In the genomic region with DNA sequence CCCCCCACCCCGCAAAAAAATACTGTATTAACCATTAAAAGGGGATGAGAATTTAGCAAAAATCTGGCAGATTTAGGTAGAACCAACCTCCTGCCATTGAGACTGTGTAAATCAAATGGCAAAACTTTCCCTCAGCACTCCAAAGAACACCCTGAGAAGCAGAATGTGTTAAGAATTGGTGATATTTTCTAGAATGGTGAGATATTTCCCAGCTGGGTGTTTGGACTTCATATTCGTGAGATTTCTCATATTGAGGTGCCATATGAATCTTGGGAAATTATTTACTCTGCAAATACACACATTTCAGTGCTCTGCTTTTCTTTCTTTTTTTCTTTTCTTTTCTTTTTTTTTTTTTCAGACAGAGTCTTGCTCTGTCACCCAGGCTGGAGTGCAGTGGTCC, we compare ENCODE assay signal across 31 cellular contexts.
DNase-seq lines count a peak whose midpoint lies in the region; ATAC-seq, FAIRE-seq and TF ChIP-seq lines count a peak whose summit lies in the region.
"Had no signal": no experiment of that assay in that cellular context is flagged by ENCODE, and none has a peak within 500 bp of the region (broad histone marks: within the 10 kb centered on the region; RNA-seq: fewer than 3 reads in every experiment).

No MANE protein-coding gene starts in this region.

- ATAC-seq in body of pancreas (peak; percentile 60), pancreas (peak; percentile 57 to 80 (median 68)), HG03159 (IDR thresholded peaks at IDR 0.05; ENCODE audit: unreplicated experiment) (no peak)
- ATAC-seq: A549; CD8-positive, alpha-beta T cell had no signal

- intact Hi-C loops in body of pancreas (cut with DNase I) (loop anchor here (10.0 kb wide), 1 partner anchor 380 kb away; no protein-coding TSS in a partner anchor), pancreas (cut with DNase I) (loop anchor here in 1 of 3 donors (10.0 kb wide), 1 partner anchor 380 kb away; no protein-coding TSS in a partner anchor)

- DNase-seq in body of pancreas (no peak), pancreas (no peak), globus pallidus (ENCODE audit: low spot score) (no peak)
- DNase-seq: 8988T; ACHN; AML-193; BE2C; C1 segment of cervical spinal cord; Caco-2; Calu3; CD4-positive, alpha-beta memory T cell; CD4-positive, alpha-beta T cell; CD4-positive, CD25-positive, alpha-beta regulatory T cell; CD8-positive, alpha-beta memory T cell; CD8-positive, alpha-beta T cell; COR-L47; DMS 273 treated with DMSO at 0.1 percent for 48 hours; DMS153; DMS53; DMS79; DMS79 treated with DMSO at 0.1 percent for 48 hours; DND-41; EL had no signal

- H3K4me3 ChIP-seq in body of pancreas = no peak overlapping the region
- no peak overlapping the region for H3K4me3 ChIP-seq in pancreas
- H3K4me3 ChIP-seq: A549; BLaER1; BLaER1 treated with 17β-estradiol and CSF1 and Interleukin-3, amounts not matched to agents 10 nM and 100 nM had no signal

- no peaks in the 10 kb centered on the region for H3K36me3 ChIP-seq in body of pancreas (replicated peaks in 1 of 2; ENCODE audit: insufficient read depth in 1 of 2, low read depth in 2 of 2)
- H3K36me3 ChIP-seq in pancreas = no peaks in the 10 kb centered on the region
- H3K36me3 ChIP-seq: BE2C had no signal

- TF ChIP-seq POLR2A in body of pancreas (IDR thresholded peaks at IDR 0.05) = no peak

- TF ChIP-seq CTCF in body of pancreas (IDR thresholded peaks at IDR 0.05) = no peak
- TF ChIP-seq CTCF in pancreas (IDR thresholded peaks at IDR 0.05) = no peak

- WGBS in body of pancreas, 2 donors = 17 to 45% methylated on average over 2 of the region's 2 CpGs
- 31 to 37% methylated on average over 2 of the region's 2 CpGs for WGBS in pancreas, 2 donors

- H3K27ac ChIP-seq in body of pancreas = peak overlapping the region in 1 of 4 donors; percentile 11
- no peak overlapping the region for H3K27ac ChIP-seq in pancreas
- H3K27ac ChIP-seq: 22Rv1; A549; BLaER1; BLaER1 treated with 17β-estradiol and CSF1 and Interleukin-3, amounts not matched to agents 10 nM and 100 nM; C4-2B had no signal

- no peak for FAIRE-seq in pancreas (lab: Jason Lieb, UNC)
- FAIRE-seq: A204.1, A549, D721Med had no signal

- no peaks in the 10 kb centered on the region for H3K9me3 ChIP-seq in body of pancreas
- H3K9me3 ChIP-seq in pancreas = no peaks in the 10 kb centered on the region
- H3K9me3 ChIP-seq: A549; BE2C; BLaER1; BLaER1 treated with 17β-estradiol and CSF1 and Interleukin-3, amounts not matched to agents 10 nM and 100 nM; Caco-2 had no signal

- H3K27me3 ChIP-seq in body of pancreas (no peaks in the 10 kb centered on the region), pancreas (no peaks in the 10 kb centered on the region)
- H3K27me3 ChIP-seq: BE2C; BLaER1; BLaER1 treated with 17β-estradiol and CSF1 and Interleukin-3, amounts not matched to agents 10 nM and 100 nM had no signal

- peaks cover 18% of the 10 kb centered on the region for H3K4me1 ChIP-seq in body of pancreas
- peaks cover 5 to 8% (median 6%) of the 10 kb centered on the region in 3 donors for H3K4me1 ChIP-seq in pancreas
- H3K4me1 ChIP-seq: A549; BE2C; BLaER1; BLaER1 treated with 17β-estradiol and CSF1 and Interleukin-3, amounts not matched to agents 10 nM and 100 nM; Caco-2 had no signal
